Comparison of ENCODE assay signal across 23 cellular contexts in the genomic region with DNA sequence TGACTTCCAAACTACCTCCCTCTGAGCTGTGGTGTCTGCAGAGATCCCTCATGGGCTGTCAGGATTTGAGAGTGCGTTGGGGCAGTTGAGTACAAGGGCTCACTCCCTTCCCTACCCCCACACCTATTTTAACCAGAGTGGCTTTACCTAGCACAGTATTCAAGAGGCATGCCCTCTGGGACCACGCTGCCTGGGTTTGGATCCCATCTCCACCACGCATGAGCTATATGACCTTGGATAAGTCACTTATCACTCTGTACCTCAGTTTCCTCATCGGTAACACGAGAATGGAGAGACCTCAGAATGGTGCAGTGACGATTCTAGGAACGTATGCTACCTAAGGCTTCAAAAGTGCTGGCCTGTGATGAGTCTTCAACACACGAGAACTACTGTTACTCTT.
"Had no signal": no experiment of that assay in that cellular context is flagged by ENCODE, and none has a peak within 500 bp of the region (broad histone marks: within the 10 kb centered on the region; RNA-seq: fewer than 3 reads in every experiment).

No MANE protein-coding gene starts in this region.

- H3K9me3 Mint-ChIP-seq: memory B cell; natural killer cell treated with Interleukin-12 subunit alpha and Interleukin-12 subunit beta and Interleukin-15 and Interleukin-18, amount 100 ng/mL, for 72 hours; stimulated activated naive CD8-positive, alpha-beta T cell treated with anti-CD3 and anti-CD28 coated beads, Interleukin-15, amount 100 ng/mL, for 72 hours had no signal

- H3K4me3 ChIP-seq: heart left ventricle, left ventricle myocardium inferior, lower lobe of right lung, pancreas, prostate gland, right lobe of liver, skin epidermis, thoracic aorta, transverse colon, uterus had no signal

- H3K27me3 ChIP-seq: pancreas, right lobe of liver, transverse colon had no signal

- H3K4me1 Mint-ChIP-seq: memory B cell; stimulated activated naive B cell treated with anti-CD40 and anti-IgM and Interleukin-4, amounts not matched to agents 10 μg/mL and 1 μg/mL and 100 μg/mL, for 72 hours; stimulated activated naive CD8-positive, alpha-beta T cell treated with anti-CD3 and anti-CD28 coated beads, Interleukin-15, amount 100 ng/mL, for 72 hours had no signal

- H3K4me3 Mint-ChIP-seq: memory B cell; natural killer cell treated with Interleukin-12 subunit alpha and Interleukin-12 subunit beta and Interleukin-15 and Interleukin-18, amount 100 ng/mL, for 72 hours; stimulated activated naive B cell treated with anti-CD40 and anti-IgM and Interleukin-4, amounts not matched to agents 10 μg/mL and 1 μg/mL and 100 μg/mL, for 72 hours; stimulated activated naive CD8-positive, alpha-beta T cell treated with anti-CD3 and anti-CD28 coated beads, Interleukin-15, amount 100 ng/mL, for 72 hours had no signal

- H3K9me3 ChIP-seq: lower lobe of right lung, pancreas, prostate gland, right lobe of liver, thoracic aorta, transverse colon, uterus had no signal

- H3K4me1 ChIP-seq: heart left ventricle, left ventricle myocardium inferior, lower lobe of right lung, prostate gland, uterus had no signal

- DNase-seq: effector memory CD4-positive, alpha-beta T cell; heart left ventricle; hippocampal formation; left cardiac atrium; left ventricle myocardium inferior; lower lobe of right lung; midbrain; occipital lobe; pancreas; stimulated activated CD4-positive, alpha-beta T cell treated with anti-CD3 and anti-CD28 coated beads, Interleukin-2, amount 100 ng/mL, for 24 hours; stimulated activated CD4-positive, alpha-beta T cell treated with anti-CD3 and anti-CD28 coated beads, Interleukin-4, amount 100 ng/mL, for 4 hours; stimulated activated naive B cell treated with anti-CD40 and anti-IgM and Interleukin-4, amounts not matched to agents 10 μg/mL and 1 μg/mL and 100 μg/mL, for 72 hours; stimulated activated naive CD8-positive, alpha-beta T cell treated with anti-CD3 and anti-CD28 coated beads, Interleukin-15, amount 100 ng/mL, for 72 hours; substantia nigra; transverse colon; uterus had no signal

- H3K27ac ChIP-seq: heart left ventricle, left ventricle myocardium inferior, lower lobe of right lung, pancreas, prostate gland, right lobe of liver, skin epidermis, thoracic aorta, transverse colon, uterus had no signal

- H3K27ac Mint-ChIP-seq: memory B cell; natural killer cell treated with Interleukin-12 subunit alpha and Interleukin-12 subunit beta and Interleukin-15 and Interleukin-18, amount 100 ng/mL, for 72 hours; stimulated activated naive B cell treated with anti-CD40 and anti-IgM and Interleukin-4, amounts not matched to agents 10 μg/mL and 1 μg/mL and 100 μg/mL, for 72 hours had no signal

- ATAC-seq: esophagus mucosa; heart left ventricle; left cardiac atrium; lower lobe of right lung; natural killer cell treated with Interleukin-12 subunit alpha and Interleukin-12 subunit beta and Interleukin-15 and Interleukin-18, amount 100 ng/mL, for 72 hours; pancreas; right lobe of liver; stimulated activated naive B cell treated with anti-CD40 and anti-IgM and Interleukin-4, amounts not matched to agents 10 μg/mL and 1 μg/mL and 100 μg/mL, for 72 hours; stimulated activated naive CD8-positive, alpha-beta T cell treated with anti-CD3 and anti-CD28 coated beads, Interleukin-15, amount 100 ng/mL, for 72 hours had no signal

- H3K36me3 Mint-ChIP-seq: memory B cell; natural killer cell treated with Interleukin-12 subunit alpha and Interleukin-12 subunit beta and Interleukin-15 and Interleukin-18, amount 100 ng/mL, for 72 hours; stimulated activated naive B cell treated with anti-CD40 and anti-IgM and Interleukin-4, amounts not matched to agents 10 μg/mL and 1 μg/mL and 100 μg/mL, for 72 hours had no signal

- H3K36me3 ChIP-seq: heart left ventricle, left ventricle myocardium inferior, lower lobe of right lung, pancreas, prostate gland, right lobe of liver, thoracic aorta, transverse colon, uterus had no signal
